22 cellular contexts compared by ENCODE assay signal in genomic region chr1:18614011-18614735, GRCh38. TPM values are rescaled to one million over a fixed set of nuclear protein-coding genes. Genes with fewer than 3 reads are reported as not detected.
"Had no signal": no experiment of that assay in that cellular context is flagged by ENCODE, and none has a peak within 500 bp of the region (broad histone marks: within the 10 kb centered on the region; RNA-seq: fewer than 3 reads in every experiment).

No MANE protein-coding gene starts in this region.

- H3K9me3 ChIP-seq: MG63, SJSA1 had no signal

- FAIRE-seq: RCC 7860 had no signal

- H3K27ac ChIP-seq: SJSA1 had no signal

- H3K36me3 ChIP-seq: MG63, SJSA1 had no signal

- H3K4me3 ChIP-seq: MG63, SJSA1, SK-N-MC had no signal

- DNase-seq: KBM-7, MG63, NCI-H1092, NCI-H1105 treated with DMSO at 0.1 percent for 48 hours, NCI-H1417 treated with DMSO at 0.1 percent for 48 hours, NCI-H146, NCI-H1694 treated with DMSO at 0.1 percent for 48 hours, NCI-H1930, NCI-H2081, NCI-H2107, NCI-H2227 treated with DMSO at 0.1 percent for 48 hours, NCI-H510A, NCI-H524 treated with DMSO at 0.1 percent for 48 hours, NCI-H69, NCI-H774, Right ventricle myocardium superior, RPMI8226, SIG-M5 had no signal

RNA-seq across cellular contexts. Expression of gene PAX7, which starts 16.5 kb away (rescaled TPM):
- total RNA-seq: HT-29, Right ventricle myocardium superior, SJSA1 had no signal
